ENCODE assay signal across 12 cellular contexts in genomic region chr10:30854656-30855055, GRCh38.
"Had no signal": no experiment of that assay in that cellular context is flagged by ENCODE, and none has a peak within 500 bp of the region (broad histone marks: within the 10 kb centered on the region; RNA-seq: fewer than 3 reads in every experiment).

No MANE protein-coding gene starts in this region.

- H3K4me3 Mint-ChIP-seq: neural crest cell had no signal

- H3K9me3 Mint-ChIP-seq: neural crest cell had no signal

- H3K36me3 ChIP-seq: ovary, right lobe of liver had no signal

- H3K4me1 ChIP-seq: right lobe of liver had no signal

- DNase-seq: activated CD4-positive, CD25-positive, alpha-beta regulatory T cell treated with anti-CD3 and anti-CD28 coated beads, Interleukin-2, amount 50 U/mL, for 72 hours; activated naive CD4-positive, alpha-beta T cell; activated T-cell treated with anti-CD3 and anti-CD28 coated beads for 4 hours; anterior cingulate cortex; islet precursor cell; ovary; right lobe of liver; stomach; testis had no signal

- H3K9me3 ChIP-seq: esophagus muscularis mucosa, ovary, right lobe of liver, stomach, testis had no signal

- H3K4me3 ChIP-seq: esophagus muscularis mucosa, hepatocyte, ovary, right lobe of liver, stomach, testis had no signal

- H3K27me3 ChIP-seq: esophagus muscularis mucosa, hepatocyte, ovary, right lobe of liver, stomach, testis had no signal

- H3K27ac ChIP-seq: esophagus muscularis mucosa, hepatocyte, ovary, right lobe of liver, stomach had no signal
